ENCODE assay signal across 9 cellular contexts in the genomic region with DNA sequence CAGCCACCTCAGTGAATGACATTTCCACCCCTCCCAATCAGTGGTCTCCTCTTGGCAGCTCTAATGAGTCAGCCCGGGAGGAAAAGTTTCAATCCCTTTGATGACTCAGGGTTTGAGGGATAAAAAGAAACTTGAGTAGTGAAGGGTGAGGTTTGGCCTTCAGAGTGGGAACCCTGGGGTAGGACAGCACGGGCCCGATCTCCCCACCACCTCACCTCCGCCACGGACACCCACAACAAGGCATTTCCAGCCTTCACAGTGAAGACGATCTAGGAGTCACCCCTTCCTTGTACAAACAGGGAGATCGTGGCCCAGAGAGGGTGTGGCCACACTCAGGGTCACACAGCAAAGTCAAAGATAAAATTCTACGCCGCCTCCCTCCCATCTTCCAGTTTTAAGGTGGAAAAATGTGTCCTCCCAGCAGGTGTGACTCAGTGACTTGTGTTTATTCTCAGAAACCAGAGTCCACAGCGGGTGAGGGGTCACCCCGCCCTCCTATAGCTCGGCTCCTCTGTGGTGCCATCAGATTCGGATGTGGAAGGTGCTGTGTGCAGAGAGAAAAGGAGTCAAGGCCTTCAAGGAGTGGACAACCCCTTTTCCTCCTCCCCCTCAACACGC. TPM values are rescaled to one million over a fixed set of nuclear protein-coding genes. Genes with fewer than 3 reads are reported as not detected.
DNase-seq lines count a peak whose midpoint lies in the region; FAIRE-seq and TF ChIP-seq lines count a peak whose summit lies in the region.
"Had no signal": no experiment of that assay in that cellular context is flagged by ENCODE, and none has a peak within 500 bp of the region (broad histone marks: within the 10 kb centered on the region; RNA-seq: fewer than 3 reads in every experiment).

No MANE protein-coding gene starts in this region.

- TF ChIP-seq CTCF in endothelial cell of umbilical vein (IDR thresholded peaks at IDR 0.05; ENCODE audit: extremely low read depth in 1 of 2, insufficient read depth in 1 of 2, low read depth in 1 of 2, low read length in 2 of 2) (no peak), WERI-Rb-1 (IDR thresholded peaks at IDR 0.05; ENCODE audit: low read depth, low read length) (no peak)

- no TSS peak for BruUV-seq in endothelial cell of umbilical vein (replicated peaks; lab: Mats Ljungman, UMichigan)

- CTCF ChIA-PET in endothelial cell of umbilical vein (lab: Charles Lee): no interaction called here

- POLR2A ChIA-PET in endothelial cell of umbilical vein (lab: Charles Lee): interaction anchor here (0.8 kb wide), 1 partner anchor 706 kb away, joined by 6 read pairs; no protein-coding TSS in a partner anchor

- no peaks in the 10 kb centered on the region for H4K20me1 ChIP-seq in endothelial cell of umbilical vein (replicated peaks; ENCODE audit: control insufficient read depth, extremely low read depth, insufficient read depth, low read length)

- H3K4me2 ChIP-seq in endothelial cell of umbilical vein (ENCODE audit: insufficient read depth, low read length): no peak overlapping the region

- DNase-seq in DMS53 (lab: John Stamatoyannopoulos, UW) (peak; percentile 15), DMS53 treated with DMSO at 0.1 percent for 48 hours (lab: John Stamatoyannopoulos, UW; ENCODE audit: unreplicated experiment) (no peak), SW480 (ENCODE audit: low spot score) (peak; percentile 88), endothelial cell of umbilical vein (ENCODE audit: low read depth, low spot score) (peak; percentile 33), C1 segment of cervical spinal cord (lab: John Stamatoyannopoulos, UW) (no peak), NCI-H187 (lab: John Stamatoyannopoulos, UW) (no peak), WERI-Rb-1 (no peak)
- DNase-seq in stimulated activated CD4-positive, alpha-beta T cell treated with anti-CD3 and anti-CD28 coated beads, TNF-alpha, amount 100 ng/mL, for 48 hours (ENCODE audit: low read depth in 3 of 3): peak in 2 of 3 donors; percentile 30 to 58

- H3K9ac ChIP-seq in endothelial cell of umbilical vein (replicated peaks; ENCODE audit: extremely low read depth, insufficient read depth, low read length): no peak overlapping the region

- peak; percentile 90 for FAIRE-seq in endothelial cell of umbilical vein (lab: Jason Lieb, UNC)

- dilution Hi-C loops in endothelial cell of umbilical vein (cut with MboI; ENCODE audit: extremely low pct_ligation_motif_present, low sequenced_read_pairs): no loop called here

- H3K9me1 ChIP-seq in endothelial cell of umbilical vein (replicated peaks; ENCODE audit: control insufficient read depth, extremely low read depth, insufficient read depth, low read length): no peaks in the 10 kb centered on the region

- H3K27me3 ChIP-seq in endothelial cell of umbilical vein (ENCODE audit: control insufficient read depth in 2 of 2, insufficient read depth in 2 of 2, low read length in 2 of 2) (no peaks in the 10 kb centered on the region), WERI-Rb-1 (ENCODE audit: insufficient read depth, low read depth, severe bottlenecking) (no peaks in the 10 kb centered on the region)

- TF ChIP-seq POLR2A in endothelial cell of umbilical vein (IDR thresholded peaks at IDR 0.05; ENCODE audit: low read depth, low read length): no peak

- no peaks in the 10 kb centered on the region for H3K79me2 ChIP-seq in endothelial cell of umbilical vein (ENCODE audit: control insufficient read depth, insufficient read depth, low read length)

- H3K4me1 ChIP-seq in endothelial cell of umbilical vein (ENCODE audit: control insufficient read depth, extremely low read depth, insufficient read depth, low read length): peaks cover 11% of the 10 kb centered on the region

- peak overlapping the region; percentile 71 for H2AFZ ChIP-seq in endothelial cell of umbilical vein (ENCODE audit: low read depth, low read length)

- H3K4me3 ChIP-seq in endothelial cell of umbilical vein (replicated peaks in 1 of 3; ENCODE audit: insufficient read depth in 1 of 3, low read depth in 1 of 3, low read length in 3 of 3) (no peak overlapping the region), WERI-Rb-1 (ENCODE audit: low read depth, low read length) (no peak overlapping the region)

- H3K36me3 ChIP-seq in endothelial cell of umbilical vein (ENCODE audit: control insufficient read depth in 2 of 2, extremely low read depth in 1 of 2, insufficient read depth in 2 of 2, low read length in 2 of 2) (no peaks in the 10 kb centered on the region), WERI-Rb-1 (no peaks in the 10 kb centered on the region)

- H3K27ac ChIP-seq in endothelial cell of umbilical vein (ENCODE audit: insufficient read depth, low read depth, low read length) (peak overlapping the region; percentile 24), WERI-Rb-1 (no peak overlapping the region)
- H3K27ac ChIP-seq: 22Rv1 had no signal

- intact Hi-C loops in endothelial cell of umbilical vein (cut with micrococcal nuclease): no loop called here

- no peaks in the 10 kb centered on the region for H3K9me3 ChIP-seq in endothelial cell of umbilical vein (replicated peaks; ENCODE audit: control insufficient read depth, insufficient read depth, low read length)
- H3K9me3 ChIP-seq in WERI-Rb-1 (ENCODE audit: severe bottlenecking): no peaks in the 10 kb centered on the region

TF ChIP-seq in endothelial cell of umbilical vein, 7 proteins besides CTCF, POLR2A, EP300 and RAD21:
- TF ChIP-seq GATA2 (IDR thresholded peaks at IDR 0.05; ENCODE audit: insufficient read depth, insufficient read length, low read depth, low read length): no peak
- no peak for TF ChIP-seq EZH2 (IDR thresholded peaks at IDR 0.05; ENCODE audit: borderline replicate concordance, low read depth, low read length, severe bottlenecking)
- peak; percentile 34 for TF ChIP-seq JUN (IDR thresholded peaks at IDR 0.05; ENCODE audit: borderline replicate concordance, insufficient read depth, insufficient read length, low read depth)
- TF ChIP-seq, protein P1, sequence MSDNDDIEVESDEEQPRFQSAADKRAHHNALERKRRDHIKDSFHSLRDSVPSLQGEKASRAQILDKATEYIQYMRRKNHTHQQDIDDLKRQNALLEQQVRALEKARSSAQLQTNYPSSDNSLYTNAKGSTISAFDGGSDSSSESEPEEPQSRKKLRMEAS (IDR thresholded peaks at IDR 0.05; ENCODE audit: insufficient read depth, insufficient read length): no peak
- TF ChIP-seq FOS (IDR thresholded peaks at IDR 0.05; ENCODE audit: borderline replicate concordance, insufficient read depth, low read length): peak; percentile 90

RNA-seq across cellular contexts. Expression of gene CIB3, which starts 12.3 kb away (rescaled TPM):
- total RNA-seq in endothelial cell of umbilical vein: not detected in 2 replicates
- not detected in 2 replicates for polyA plus RNA-seq in endothelial cell of umbilical vein
- polyA plus RNA-seq in endothelial cell of umbilical vein (2011; cell fraction: cytosol; rRNA removed): not detected in 2 replicates
- not detected in 2 replicates for polyA plus RNA-seq in endothelial cell of umbilical vein (2011; cell fraction: nucleus; rRNA removed)
- not detected in 2 replicates for polyA plus RNA-seq in endothelial cell of umbilical vein (2012)
- not detected in 2 replicates for polyA minus RNA-seq in endothelial cell of umbilical vein
- not detected for polyA minus RNA-seq in endothelial cell of umbilical vein (2011; cell fraction: cytosol; rRNA and poly(A)+ RNA removed)
- polyA minus RNA-seq in endothelial cell of umbilical vein (2011; cell fraction: nucleus; rRNA and poly(A)+ RNA removed): not detected in 2 replicates

RNA-seq across cellular contexts. Expression of gene HSH2D, which starts 17.6 kb away (rescaled TPM):
- not detected in 2 replicates for total RNA-seq in endothelial cell of umbilical vein
- polyA plus RNA-seq in endothelial cell of umbilical vein: not detected in 2 replicates
- polyA plus RNA-seq in endothelial cell of umbilical vein (2011; cell fraction: cytosol; rRNA removed): not detected in 2 replicates
- polyA plus RNA-seq in endothelial cell of umbilical vein (2011; cell fraction: nucleus; rRNA removed): 0.20 TPM in 1 of 2 replicates, not detected in the other
- polyA plus RNA-seq in endothelial cell of umbilical vein (2012): not detected in 2 replicates
- polyA minus RNA-seq in endothelial cell of umbilical vein: not detected in 2 replicates
- 1.8 TPM for polyA minus RNA-seq in endothelial cell of umbilical vein (2011; cell fraction: cytosol; rRNA and poly(A)+ RNA removed)
- polyA minus RNA-seq in endothelial cell of umbilical vein (2011; cell fraction: nucleus; rRNA and poly(A)+ RNA removed): not detected in 2 replicates

RNA-seq across cellular contexts. Expression of gene FAM32A, which starts 24.2 kb away (rescaled TPM):
- 76.3 and 82.8 TPM in 2 replicates for total RNA-seq in endothelial cell of umbilical vein
- polyA plus RNA-seq in endothelial cell of umbilical vein: 107 and 130 TPM in 2 replicates
- 152 and 160 TPM in 2 replicates for polyA plus RNA-seq in endothelial cell of umbilical vein (2011; cell fraction: cytosol; rRNA removed)
- polyA plus RNA-seq in endothelial cell of umbilical vein (2011; cell fraction: nucleus; rRNA removed): 81.6 and 86.8 TPM in 2 replicates
- polyA plus RNA-seq in endothelial cell of umbilical vein (2012): 112 and 123 TPM in 2 replicates
- 56.6 and 57.3 TPM in 2 replicates for polyA minus RNA-seq in endothelial cell of umbilical vein
- polyA minus RNA-seq in endothelial cell of umbilical vein (2011; cell fraction: cytosol; rRNA and poly(A)+ RNA removed): 35.3 TPM
- polyA minus RNA-seq in endothelial cell of umbilical vein (2011; cell fraction: nucleus; rRNA and poly(A)+ RNA removed): 18.3 and 20.8 TPM in 2 replicates

RNA-seq across cellular contexts. Expression of gene AP1M1, which starts 36.7 kb away (rescaled TPM):
- total RNA-seq in endothelial cell of umbilical vein: 114 and 129 TPM in 2 replicates
- 99.3 and 110 TPM in 2 replicates for polyA plus RNA-seq in endothelial cell of umbilical vein
- polyA plus RNA-seq in endothelial cell of umbilical vein (2011; cell fraction: cytosol; rRNA removed): 93.9 and 94.1 TPM in 2 replicates
- 109 and 124 TPM in 2 replicates for polyA plus RNA-seq in endothelial cell of umbilical vein (2011; cell fraction: nucleus; rRNA removed)
- 109 and 110 TPM in 2 replicates for polyA plus RNA-seq in endothelial cell of umbilical vein (2012)
- polyA minus RNA-seq in endothelial cell of umbilical vein: 95.0 and 112 TPM in 2 replicates
- polyA minus RNA-seq in endothelial cell of umbilical vein (2011; cell fraction: cytosol; rRNA and poly(A)+ RNA removed): 43.0 TPM
- polyA minus RNA-seq in endothelial cell of umbilical vein (2011; cell fraction: nucleus; rRNA and poly(A)+ RNA removed): 61.8 and 77.6 TPM in 2 replicates

RNA-seq across cellular contexts. Expression of gene RAB8A, which starts 49.4 kb away (rescaled TPM):
- 98.9 and 107 TPM in 2 replicates for total RNA-seq in endothelial cell of umbilical vein
- polyA plus RNA-seq in endothelial cell of umbilical vein: 62.1 and 81.5 TPM in 2 replicates
- 82.7 and 92.5 TPM in 2 replicates for polyA plus RNA-seq in endothelial cell of umbilical vein (2011; cell fraction: cytosol; rRNA removed)
- 40.7 and 44.4 TPM in 2 replicates for polyA plus RNA-seq in endothelial cell of umbilical vein (2011; cell fraction: nucleus; rRNA removed)
- polyA plus RNA-seq in endothelial cell of umbilical vein (2012): 97.1 and 112 TPM in 2 replicates
- 128 and 129 TPM in 2 replicates for polyA minus RNA-seq in endothelial cell of umbilical vein
- polyA minus RNA-seq in endothelial cell of umbilical vein (2011; cell fraction: cytosol; rRNA and poly(A)+ RNA removed): 108 TPM
- 36.2 and 41.4 TPM in 2 replicates for polyA minus RNA-seq in endothelial cell of umbilical vein (2011; cell fraction: nucleus; rRNA and poly(A)+ RNA removed)

Comparison
In these comparisons a context has a peak if more than half of its experiments do, and no peak if none do; other contexts are left out.
1. DNase-seq: peak in DMS53 (single experiment), SW480 (single experiment), endothelial cell of umbilical vein (single experiment) and stimulated activated CD4-positive, alpha-beta T cell treated with anti-CD3 and anti-CD28 coated beads, TNF-alpha, amount 100 ng/mL, for 48 hours (2 of 3); none in DMS53 treated with DMSO at 0.1 percent for 48 hours (single experiment), C1 segment of cervical spinal cord (0 of 14), NCI-H187 (0 of 2) and WERI-Rb-1 (single experiment).